Comparison of ENCODE assay signal across 17 cellular contexts in genomic region chr5:143316337-143316736, GRCh38.
"Had no signal": no experiment of that assay in that cellular context is flagged by ENCODE, and none has a peak within 500 bp of the region (broad histone marks: within the 10 kb centered on the region; RNA-seq: fewer than 3 reads in every experiment).

No MANE protein-coding gene starts in this region.

- H3K9me3 ChIP-seq: esophagus squamous epithelium, prostate gland, sigmoid colon, thyroid gland had no signal

- H3K4me3 ChIP-seq: coronary artery, esophagus squamous epithelium, prostate gland, sigmoid colon, thyroid gland had no signal

- H3K36me3 ChIP-seq: prostate gland had no signal

- H3K4me1 ChIP-seq: prostate gland had no signal

- H3K27me3 ChIP-seq: esophagus squamous epithelium, sigmoid colon, thyroid gland had no signal

- FAIRE-seq: urothelium cell line had no signal

- H3K27ac ChIP-seq: coronary artery, esophagus squamous epithelium, prostate gland, sigmoid colon, thyroid gland had no signal

- DNase-seq: activated CD4-positive, alpha-beta T cell treated with anti-CD3 and anti-CD28 coated beads for 36 hours; activated CD8-positive, alpha-beta T cell treated with anti-CD3 and anti-CD28 coated beads for 36 hours; activated gamma-delta T cell treated with Interleukin-2 at 50 U/mL for 16 hours; activated T-cell treated with anti-CD3 and anti-CD28 coated beads, Interleukin-2, amount 50 U/mL, for 48 hours; amygdala; central memory CD4-positive, alpha-beta T cell; effector CD4-positive, alpha-beta T cell; esophagus squamous epithelium; foreskin fibroblast; nucleus accumbens; sigmoid colon; stimulated activated CD4-positive, alpha-beta T cell treated with anti-CD3 and anti-CD28 coated beads, Interleukin-12 subunit alpha, Interleukin-12 subunit beta, amount 100 ng/mL, for 4 hours; T-helper 17 cell; thyroid gland had no signal
